ENCODE assay signal across 1 cellular context in the genomic region with DNA sequence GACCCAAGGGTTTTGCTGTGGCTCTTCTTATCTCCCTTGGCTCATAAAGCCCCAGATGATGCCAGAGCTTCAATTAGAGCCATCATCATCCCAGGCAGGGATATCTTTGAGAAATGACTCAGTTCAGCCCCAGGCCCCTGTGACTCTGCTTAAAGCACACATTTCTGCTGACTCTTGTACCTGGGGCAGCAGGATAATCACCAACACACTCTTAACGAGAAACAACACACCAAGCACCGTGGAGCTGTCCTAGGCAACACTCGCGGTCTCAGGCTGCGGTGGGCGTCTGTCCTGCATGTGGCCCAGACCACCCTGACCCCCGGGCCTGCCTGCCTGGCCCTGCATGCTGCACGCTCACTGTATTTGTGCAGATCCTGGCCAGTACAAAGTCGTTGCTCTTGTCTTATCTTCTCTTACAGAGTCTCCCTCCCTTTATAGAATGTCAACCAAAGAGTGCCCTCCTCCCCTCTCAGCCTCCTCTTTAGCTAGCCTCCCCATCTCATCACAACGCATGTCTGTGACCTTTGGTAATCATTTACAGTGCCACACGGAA.
TF ChIP-seq lines count a peak whose summit lies in the region.

No MANE protein-coding gene starts in this region.

TF ChIP-seq in SK-N-SH treated with all-trans-retinoic acid at 6 μM for 48 hours, 23 proteins besides CTCF, POLR2A, EP300 and RAD21 (continued from another document):
- TF ChIP-seq, protein P1, sequence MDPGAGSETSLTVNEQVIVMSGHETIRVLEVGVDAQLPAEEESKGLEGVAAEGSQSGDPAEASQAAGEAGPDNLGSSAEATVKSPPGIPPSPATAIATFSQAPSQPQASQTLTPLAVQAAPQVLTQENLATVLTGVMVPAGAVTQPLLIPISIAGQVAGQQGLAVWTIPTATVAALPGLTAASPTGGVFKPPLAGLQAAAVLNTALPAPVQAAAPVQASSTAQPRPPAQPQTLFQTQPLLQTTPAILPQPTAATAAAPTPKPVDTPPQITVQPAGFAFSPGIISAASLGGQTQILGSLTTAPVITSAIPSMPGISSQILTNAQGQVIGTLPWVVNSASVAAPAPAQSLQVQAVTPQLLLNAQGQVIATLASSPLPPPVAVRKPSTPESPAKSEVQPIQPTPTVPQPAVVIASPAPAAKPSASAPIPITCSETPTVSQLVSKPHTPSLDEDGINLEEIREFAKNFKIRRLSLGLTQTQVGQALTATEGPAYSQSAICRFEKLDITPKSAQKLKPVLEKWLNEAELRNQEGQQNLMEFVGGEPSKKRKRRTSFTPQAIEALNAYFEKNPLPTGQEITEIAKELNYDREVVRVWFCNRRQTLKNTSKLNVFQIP (CRISPR knock-in tag; IDR thresholded peaks at IDR 0.05; ENCODE audit: borderline replicate concordance, low read depth) = no peak
- TF ChIP-seq SNAI2 (CRISPR knock-in tag; IDR thresholded peaks at IDR 0.05) (no peak), TCF4 (CRISPR knock-in tag; IDR thresholded peaks at IDR 0.05; ENCODE audit: borderline replicate concordance) (no peak), CSDC2 (CRISPR knock-in tag; IDR thresholded peaks at IDR 0.05) (no peak), ZFP3 (CRISPR knock-in tag; IDR thresholded peaks at IDR 0.05) (peak; percentile 49; the same call in 1 of the 2 replicates), ZFP30 (CRISPR knock-in tag; IDR thresholded peaks at IDR 0.05) (no peak), TOX (CRISPR knock-in tag; IDR thresholded peaks at IDR 0.05; ENCODE audit: borderline replicate concordance) (no peak), ZNF565 (CRISPR knock-in tag; conservative IDR thresholded peaks at IDR 0.05; ENCODE audit: low read depth) (no peak), ZNF8 (CRISPR knock-in tag; IDR thresholded peaks at IDR 0.05) (no peak), TSHZ2 (CRISPR knock-in tag; IDR thresholded peaks at IDR 0.05) (peak; percentile 36; the same call in 1 of the 2 replicates), BACH2 (CRISPR knock-in tag; IDR thresholded peaks at IDR 0.05; ENCODE audit: borderline replicate concordance) (no peak; the same call in 1 of the 2 replicates), ARNTL (CRISPR knock-in tag; IDR thresholded peaks at IDR 0.05; ENCODE audit: borderline replicate concordance, low read depth) (no peak)
TF ChIP-seq in SK-N-SH treated with all-trans-retinoic acid at 6 μM for 48 hours: peak in this region for 3.
